Comparison of ENCODE assay signal across 23 cellular contexts in the genomic region with DNA sequence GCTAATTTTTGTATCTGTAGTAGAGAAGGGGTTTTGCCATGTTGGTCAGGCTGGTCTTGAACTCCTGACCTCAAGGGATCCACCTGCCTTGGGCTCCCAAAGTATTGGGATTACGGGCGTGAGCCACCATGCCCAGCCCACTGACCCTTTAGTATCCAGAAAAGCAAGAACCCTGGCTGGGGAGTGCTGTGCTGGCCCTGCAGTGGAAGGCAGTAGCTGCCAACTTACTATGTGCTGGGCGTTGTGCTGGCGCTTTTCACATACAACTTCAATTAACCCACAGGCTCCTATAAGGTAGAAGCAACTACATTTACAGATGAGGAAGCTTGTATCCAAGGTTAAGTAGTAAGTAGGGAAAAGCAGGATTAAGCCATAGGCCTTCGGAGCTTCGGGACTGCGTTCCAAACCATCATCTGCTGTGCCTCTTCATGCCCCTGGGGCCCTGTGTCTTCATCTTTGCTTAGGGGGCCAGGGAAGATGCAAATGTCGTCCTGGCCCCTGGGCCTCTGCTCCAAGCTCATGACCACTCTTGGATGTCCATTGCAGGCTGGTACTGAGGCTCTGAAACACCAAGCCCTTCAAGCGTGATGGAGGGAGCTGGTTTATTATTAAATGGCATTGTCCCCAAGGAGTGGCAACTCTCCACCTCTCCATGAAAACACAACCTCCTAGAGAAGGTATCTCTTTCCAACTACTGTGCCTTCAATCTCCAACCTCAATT.
"Had no signal": no experiment of that assay in that cellular context is flagged by ENCODE, and none has a peak within 500 bp of the region (broad histone marks: within the 10 kb centered on the region; RNA-seq: fewer than 3 reads in every experiment).

No MANE protein-coding gene starts in this region.

- H3K27ac ChIP-seq: breast epithelium, left lung, neutrophil, skin epidermis, upper lobe of left lung had no signal

- H3K4me3 ChIP-seq: breast epithelium, esophagus muscularis mucosa, left lung, skin epidermis, upper lobe of left lung had no signal

- H3K9me3 ChIP-seq: breast epithelium, esophagus muscularis mucosa, left lung, neutrophil, upper lobe of left lung had no signal

- ATAC-seq: left lung; sciatic nerve; stimulated activated effector memory CD8-positive, alpha-beta T cell treated with anti-CD3 and anti-CD28 coated beads, Interleukin-12 subunit alpha, Interleukin-12 subunit beta, amount 100 ng/mL, for 72 hours; WTC11 had no signal

- H3K27me3 ChIP-seq: breast epithelium, esophagus muscularis mucosa, left lung, neutrophil, upper lobe of left lung had no signal

- DNase-seq: activated CD4-positive, alpha-beta memory T cell treated with anti-CD3 and anti-CD28 coated beads, Interleukin-2, amount 10 ng/mL, durations not matched to agents 7 days and 5 days; activated CD4-positive, alpha-beta T cell treated with anti-CD3 and anti-CD28 coated beads for 1 hour; activated CD4-positive, alpha-beta T cell treated with anti-CD3 and anti-CD28 coated beads, Interleukin-2, amount 10 ng/mL, durations not matched to agents 7 days and 5 days; activated gamma-delta T cell; activated naive CD4-positive, alpha-beta T cell treated with anti-CD3 and anti-CD28 coated beads, Interleukin-2, amount 10 ng/mL, durations not matched to agents 7 days and 5 days; activated naive CD8-positive, alpha-beta T cell treated with anti-CD3 and anti-CD28 coated beads, Interleukin-2, amount 10 ng/mL, durations not matched to agents 7 days and 5 days; central memory CD4-positive, alpha-beta T cell; endodermal cell; foreskin melanocyte; left lung; naive B cell; nephron progenitor cell; stimulated activated CD4-positive, alpha-beta T cell treated with anti-CD3 and anti-CD28 coated beads, Interleukin-12 subunit alpha, Interleukin-12 subunit beta, amount 100 ng/mL, for 4 hours; stimulated activated CD4-positive, alpha-beta T cell treated with anti-CD3 and anti-CD28 coated beads, Interleukin-4, amount 100 ng/mL, for 24 hours; T-helper 2 cell; upper lobe of left lung had no signal

- H3K36me3 ChIP-seq: breast epithelium had no signal
